9 cellular contexts compared by ENCODE assay signal in genomic region chr12:63294327-63294632, GRCh38.
A peak's percentile ranks its signal among the peaks of the same experiment; 100 is the strongest.
DNase-seq lines count a peak whose midpoint lies in the region; ATAC-seq and TF ChIP-seq lines count a peak whose summit lies in the region.
"Had no signal": no experiment of that assay in that cellular context is flagged by ENCODE, and none has a peak within 500 bp of the region (broad histone marks: within the 10 kb centered on the region; RNA-seq: fewer than 3 reads in every experiment).

No MANE protein-coding gene starts in this region.

- no peak overlapping the region for H3K4me3 Mint-ChIP-seq in chondrocyte (ENCODE audit: unreplicated experiment)
- H3K4me3 Mint-ChIP-seq: activated T-cell treated with anti-CD3 and anti-CD28 coated beads, Interleukin-2, amount 50 U/mL, for 4 hours had no signal

- H3K27me3 Mint-ChIP-seq in chondrocyte (ENCODE audit: low read depth): no peaks in the 10 kb centered on the region

- DNase-seq in chondrocyte (ENCODE audit: low spot score): no peak
- peak; percentile 51 for DNase-seq in stromal cell of bone marrow (ENCODE audit: low read depth)
- no peak for DNase-seq in NCI-H2171 treated with DMSO at 0.1 percent for 48 hours (lab: John Stamatoyannopoulos, UW)
- no peak for DNase-seq in NCI-H2227 (lab: John Stamatoyannopoulos, UW; ENCODE audit: unreplicated experiment)
- no peak for DNase-seq in activated CD4-positive, alpha-beta T cell treated with anti-CD3 and anti-CD28 coated beads for 4 hours
- DNase-seq in stimulated activated CD4-positive, alpha-beta T cell treated with anti-CD3 and anti-CD28 coated beads, Interleukin-4, amount 100 ng/mL, for 1 hour: no peak
- DNase-seq: activated T-cell treated with anti-CD3 and anti-CD28 coated beads, Interleukin-2, amount 50 U/mL, for 4 hours had no signal

- peak; percentile 77 for ATAC-seq in GM19452 (IDR thresholded peaks at IDR 0.05; ENCODE audit: unreplicated experiment)
- peak; percentile 54 for ATAC-seq in HG03565 (IDR thresholded peaks at IDR 0.05; ENCODE audit: unreplicated experiment)
- ATAC-seq: activated T-cell treated with anti-CD3 and anti-CD28 coated beads, Interleukin-2, amount 50 U/mL, for 4 hours had no signal

- no peaks in the 10 kb centered on the region for H3K36me3 Mint-ChIP-seq in chondrocyte (ENCODE audit: low read depth)

- no peak for TF ChIP-seq CTCF in chondrocyte (IDR thresholded peaks at IDR 0.05)

- H3K27ac Mint-ChIP-seq in chondrocyte (ENCODE audit: unreplicated experiment): peak overlapping the region; percentile 93

- H3K9me3 Mint-ChIP-seq in chondrocyte (ENCODE audit: low read depth): peaks cover under 1% of the 10 kb centered on the region
- H3K9me3 Mint-ChIP-seq: activated T-cell treated with anti-CD3 and anti-CD28 coated beads, Interleukin-2, amount 50 U/mL, for 4 hours had no signal

- H3K4me1 Mint-ChIP-seq in chondrocyte (ENCODE audit: low read depth): peaks cover 51% of the 10 kb centered on the region
